In genomic region chr5:56951131-56951945, GRCh38 we compare ENCODE assay signal across 8 cellular contexts. TPM values are rescaled to one million over a fixed set of nuclear protein-coding genes. Genes with fewer than 3 reads are reported as not detected.
DNase-seq lines count a peak whose midpoint lies in the region; ATAC-seq and TF ChIP-seq lines count a peak whose summit lies in the region.

No MANE protein-coding gene starts in this region.

- ATAC-seq in GM19043 (IDR thresholded peaks at IDR 0.05; ENCODE audit: low read depth, unreplicated experiment) (peak; percentile 27), HG03196 (IDR thresholded peaks at IDR 0.05; ENCODE audit: unreplicated experiment) (peak; percentile 43)

- CTCF ChIA-PET in BJ (lab: Yijun Ruan, JAX), result interaction anchor here (0.7 kb wide), 1 partner anchor 1263 kb away, joined by 3 read pairs; no protein-coding TSS in a partner anchor

- peaks cover 1% of the 10 kb centered on the region; the same call in 1 of the 2 replicates for H3K27me3 ChIP-seq in BJ (ENCODE audit: control insufficient read depth, insufficient read depth, low read length)

- H3K4me3 ChIP-seq in BJ (ENCODE audit: low read depth, low read length), result peak overlapping the region; percentile 79

- H3K36me3 ChIP-seq in BJ (ENCODE audit: control insufficient read depth, insufficient read depth, low read length), result no peaks in the 10 kb centered on the region

- in situ Hi-C loops in T47D (cut with HindIII; ENCODE audit: low pct_unique_long_range_greater_than_20kb, low sequenced_read_pairs), result no loop called here

- no peak for TF ChIP-seq CTCF in BJ (IDR thresholded peaks at IDR 0.05; ENCODE audit: insufficient read depth, low read depth, low read length)

- POLR2A ChIA-PET in BJ (lab: Charles Lee), result interaction anchor here (0.6 kb wide), 2 partner anchors 121 to 222 kb away, joined by 9 to 12 read pairs; partner anchors contain the start of gene GPBP1

- DNase-seq in BJ (ENCODE audit: low read depth) (no peak), T-helper 2 cell (peak in 3 of 5 experiments; percentile 2 to 25 (median 8)), T47D (ENCODE audit: low read depth in 1 of 2, low spot score in 1 of 2) (peak; percentile 24 to 28), islet precursor cell (peak; percentile 64), NCI-H510A treated with DMSO at 0.1 percent for 48 hours (lab: John Stamatoyannopoulos, UW) (no peak)
- DNase-seq in stimulated activated CD4-positive, alpha-beta T cell treated with anti-CD3 and anti-CD28 coated beads, Interleukin-12 subunit alpha, Interleukin-12 subunit beta, amount 100 ng/mL, for 4 hours, result peak; percentile 25

RNA-seq across cellular contexts. Expression of gene MIER3, which starts 0.6 kb away (rescaled TPM):
- polyA plus RNA-seq in BJ (2011; rRNA removed), result 8.4 and 13.6 TPM in 2 replicates
- polyA minus RNA-seq in BJ (2011; rRNA and poly(A)+ RNA removed), result 11.5 and 17.3 TPM in 2 replicates

RNA-seq across cellular contexts. Expression of gene SETD9, which starts 41.9 kb away (rescaled TPM):
- polyA plus RNA-seq in BJ (2011; rRNA removed), result 2.8 and 9.7 TPM in 2 replicates
- 0.57 and 0.93 TPM in 2 replicates for polyA minus RNA-seq in BJ (2011; rRNA and poly(A)+ RNA removed)

Comparison
In these comparisons a context has a peak if more than half of its experiments do, and no peak if none do; other contexts are left out.
1. DNase-seq: peak in T-helper 2 cell (3 of 5), T47D (2 of 2), islet precursor cell (single experiment) and stimulated activated CD4-positive, alpha-beta T cell treated with anti-CD3 and anti-CD28 coated beads, Interleukin-12 subunit alpha, Interleukin-12 subunit beta, amount 100 ng/mL, for 4 hours (single experiment); none in BJ (single experiment) and NCI-H510A treated with DMSO at 0.1 percent for 48 hours (single experiment).